Comparison of ENCODE assay signal across 17 cellular contexts in genomic region chr6:47278545-47278944, GRCh38. TPM values are rescaled to one million over a fixed set of nuclear protein-coding genes. Genes with fewer than 3 reads are reported as not detected.
DNase-seq lines count a peak whose midpoint lies in the region; ATAC-seq and TF ChIP-seq lines count a peak whose summit lies in the region.
"Had no signal": no experiment of that assay in that cellular context is flagged by ENCODE, and none has a peak within 500 bp of the region (broad histone marks: within the 10 kb centered on the region; RNA-seq: fewer than 3 reads in every experiment).

No MANE protein-coding gene starts in this region.

- H3K27ac ChIP-seq in GM23338 (ENCODE audit: low read depth) = 0 out of 2 replicates have a peak overlapping the region, but pooled peaks have one; percentile 2
- H3K27ac ChIP-seq: BLaER1, gastroesophageal sphincter, ovary, SJSA1 had no signal

- CTCF ChIA-PET in activated CD4-positive, alpha-beta T cell treated with anti-CD3 and anti-CD28 coated beads for 36 hours (lab: Charles Lee) = no interaction called here

- no peaks in the 10 kb centered on the region for H3K27me3 ChIP-seq in GM23338 (ENCODE audit: insufficient read depth)
- H3K27me3 ChIP-seq: BLaER1, gastroesophageal sphincter, ovary, SJSA1 had no signal

- H2AFZ ChIP-seq in GM23338 = no peak overlapping the region

- DNase-seq in AG10803 (ENCODE audit: low read depth) (peak; percentile 64), GM23338 (ENCODE audit: low spot score) (no peak), NOMO-1 treated with dmso at 0.1 percent for 144 hours (lab: John Stamatoyannopoulos, UW; ENCODE audit: unreplicated experiment) (peak; percentile 49), fibroblast of the aortic adventitia (ENCODE audit: low read depth) (peak; percentile 16), occipital lobe (lab: John Stamatoyannopoulos, UW) (no peak), NCI-H1092 treated with DMSO at 0.1 percent for 48 hours (lab: John Stamatoyannopoulos, UW) (no peak), HuH-7 (ENCODE audit: low spot score) (no peak)
- DNase-seq in activated CD4-positive, alpha-beta T cell treated with anti-CD3 and anti-CD28 coated beads for 36 hours = no peak
- DNase-seq: activated gamma-delta T cell, NCI-H2107, ovary had no signal

- peaks cover 23% of the 10 kb centered on the region; the same call in 1 of the 2 replicates for H3K36me3 ChIP-seq in GM23338 (ENCODE audit: insufficient read depth)
- H3K36me3 ChIP-seq: ovary, SJSA1 had no signal

- H3K4me2 ChIP-seq in GM23338 = no peak overlapping the region
- H3K4me2 ChIP-seq: BLaER1 had no signal

- peaks cover 17% of the 10 kb centered on the region for H4K20me1 ChIP-seq in GM23338 (replicated peaks; ENCODE audit: insufficient read depth)

- H3K4me1 ChIP-seq in GM23338 (ENCODE audit: insufficient read depth) = peaks cover 6% of the 10 kb centered on the region; the same call in 1 of the 2 replicates
- H3K4me1 ChIP-seq: BLaER1, SJSA1 had no signal

- H3K9me3 Mint-ChIP-seq in GM23338 = peaks cover 5% of the 10 kb centered on the region; the same call in 2 of the 3 replicates
- no peaks in the 10 kb centered on the region for H3K9me3 Mint-ChIP-seq in activated CD4-positive, alpha-beta T cell treated with anti-CD3 and anti-CD28 coated beads for 36 hours (ENCODE audit: low read depth)
- H3K9me3 Mint-ChIP-seq: IgD-negative memory B cell; stimulated activated naive CD8-positive, alpha-beta T cell treated with anti-CD3 and anti-CD28 coated beads, Interleukin-15, Interleukin-2, amounts not matched to agents 100 ng/mL and 50 ng/mL, for 24 hours had no signal

- no peak overlapping the region for H3K27ac Mint-ChIP-seq in GM23338
- no peak overlapping the region for H3K27ac Mint-ChIP-seq in activated CD4-positive, alpha-beta T cell treated with anti-CD3 and anti-CD28 coated beads for 36 hours
- H3K27ac Mint-ChIP-seq: IgD-negative memory B cell; stimulated activated naive CD8-positive, alpha-beta T cell treated with anti-CD3 and anti-CD28 coated beads, Interleukin-15, Interleukin-2, amounts not matched to agents 100 ng/mL and 50 ng/mL, for 24 hours had no signal

- no peak for TF ChIP-seq CTCF in AG10803 (conservative IDR thresholded peaks at IDR 0.05; ENCODE audit: low read length)
- no peak for TF ChIP-seq CTCF in GM23338 (conservative IDR thresholded peaks at IDR 0.05; ENCODE audit: low read depth in 2 of 2)
- TF ChIP-seq CTCF in fibroblast of the aortic adventitia (IDR thresholded peaks at IDR 0.05; ENCODE audit: insufficient read depth, low read length) = no peak

- H3K4me3 ChIP-seq in AG10803 (ENCODE audit: low read length) = no peak overlapping the region
- no peak overlapping the region for H3K4me3 ChIP-seq in GM23338
- H3K4me3 ChIP-seq in fibroblast of the aortic adventitia (ENCODE audit: low read depth, low read length) = no peak overlapping the region
- H3K4me3 ChIP-seq: BLaER1, gastroesophageal sphincter, ovary, SJSA1 had no signal

- no peaks in the 10 kb centered on the region for H3K27me3 Mint-ChIP-seq in GM23338 (ENCODE audit: insufficient read depth, low read depth, poor library complexity)
- peaks cover 1% of the 10 kb centered on the region for H3K27me3 Mint-ChIP-seq in activated CD4-positive, alpha-beta T cell treated with anti-CD3 and anti-CD28 coated beads for 36 hours
- H3K27me3 Mint-ChIP-seq: stimulated activated naive CD8-positive, alpha-beta T cell treated with anti-CD3 and anti-CD28 coated beads, Interleukin-15, Interleukin-2, amounts not matched to agents 100 ng/mL and 50 ng/mL, for 24 hours had no signal

- H3K79me2 ChIP-seq in GM23338 (replicated peaks; ENCODE audit: insufficient read depth) = peaks cover 68% of the 10 kb centered on the region

- POLR2A ChIA-PET in activated CD4-positive, alpha-beta T cell treated with anti-CD3 and anti-CD28 coated beads for 36 hours (lab: Charles Lee) = no interaction called here

- H3F3A ChIP-seq in GM23338 (replicated peaks; ENCODE audit: low read depth) = no peaks in the 10 kb centered on the region

- no peak for ATAC-seq in GM23338
- no peak for ATAC-seq in activated CD4-positive, alpha-beta T cell treated with anti-CD3 and anti-CD28 coated beads for 36 hours
- ATAC-seq: activated CD4-positive, CD25-positive, alpha-beta regulatory T cell treated with anti-CD3 and anti-CD28 coated beads, Interleukin-2, amount 50 U/mL, for 24 hours; gastroesophageal sphincter had no signal

- H3K4me1 Mint-ChIP-seq in GM23338 = peaks cover 9% of the 10 kb centered on the region; the same call in 2 of the 3 replicates
- no peaks in the 10 kb centered on the region for H3K4me1 Mint-ChIP-seq in activated CD4-positive, alpha-beta T cell treated with anti-CD3 and anti-CD28 coated beads for 36 hours

- peaks cover 54% of the 10 kb centered on the region for H3K36me3 Mint-ChIP-seq in GM23338 (ENCODE audit: low read depth)
- H3K36me3 Mint-ChIP-seq in activated CD4-positive, alpha-beta T cell treated with anti-CD3 and anti-CD28 coated beads for 36 hours (ENCODE audit: low read depth) = no peaks in the 10 kb centered on the region
- H3K36me3 Mint-ChIP-seq: IgD-negative memory B cell had no signal

- no peak overlapping the region for H3K4me3 Mint-ChIP-seq in GM23338
- H3K4me3 Mint-ChIP-seq in activated CD4-positive, alpha-beta T cell treated with anti-CD3 and anti-CD28 coated beads for 36 hours = no peak overlapping the region
- H3K4me3 Mint-ChIP-seq: stimulated activated naive CD8-positive, alpha-beta T cell treated with anti-CD3 and anti-CD28 coated beads, Interleukin-15, Interleukin-2, amounts not matched to agents 100 ng/mL and 50 ng/mL, for 24 hours had no signal

- H3K9me2 ChIP-seq in GM23338 (ENCODE audit: insufficient read depth) = no peaks in the 10 kb centered on the region

- intact Hi-C loops in activated CD4-positive, alpha-beta T cell treated with anti-CD3 and anti-CD28 coated beads for 36 hours (cut with DNase I, micrococcal nuclease) = no loop called here

TF ChIP-seq in GM23338, 12 proteins besides CTCF, POLR2A, EP300 and RAD21:
- TF ChIP-seq ZNF331 (CRISPR knock-in tag; IDR thresholded peaks at IDR 0.05; ENCODE audit: low read depth) (no peak), EZH2phosphoT487 (IDR thresholded peaks at IDR 0.05; ENCODE audit: unreplicated experiment) (no peak), ZNF114 (CRISPR knock-in tag; IDR thresholded peaks at IDR 0.05) (no peak), NANOG (IDR thresholded peaks at IDR 0.05; ENCODE audit: borderline replicate concordance) (no peak), EZH2 (IDR thresholded peaks at IDR 0.05; ENCODE audit: low read depth, unreplicated experiment) (no peak), ETS1 (IDR thresholded peaks at IDR 0.05) (no peak), CREB1 (CRISPR knock-in tag; IDR thresholded peaks at IDR 0.05; ENCODE audit: low read depth) (no peak), STAT1 (IDR thresholded peaks at IDR 0.05; ENCODE audit: unreplicated experiment) (no peak), REST (IDR thresholded peaks at IDR 0.05; ENCODE audit: unreplicated experiment) (no peak)

RNA-seq across cellular contexts. Expression of gene TNFRSF21, which starts 31.2 kb away (rescaled TPM):
- total RNA-seq in GM23338 (2014; rRNA removed; shearing (Covaris generic)) = 48.1 and 48.5 TPM in 2 replicates
- 22.1 and 22.8 TPM in 2 replicates for polyA plus RNA-seq in GM23338 (2016; fragmentation: Nextera tagmentation; extraction: Ambion mirVana)
- 13.8 and 17.7 TPM in 2 replicates for total RNA-seq in fibroblast of the aortic adventitia (ENCODE audit: low replicate concordance)
- total RNA-seq in activated CD4-positive, alpha-beta T cell treated with anti-CD3 and anti-CD28 coated beads for 36 hours = 1 to 10 TPM; 2.6 to 2.8 TPM
- 42.6 TPM for total RNA-seq in occipital lobe

Comparison
In these comparisons a context has a peak if more than half of its experiments do, and no peak if none do; other contexts are left out.
1. DNase-seq: peak in AG10803 (single experiment), NOMO-1 treated with dmso at 0.1 percent for 144 hours (single experiment) and fibroblast of the aortic adventitia (single experiment); none in GM23338 (single experiment), activated CD4-positive, alpha-beta T cell treated with anti-CD3 and anti-CD28 coated beads for 36 hours (single experiment), occipital lobe (single experiment), NCI-H1092 treated with DMSO at 0.1 percent for 48 hours (single experiment) and HuH-7 (single experiment).